8 cellular contexts compared by ENCODE assay signal in the genomic region with DNA sequence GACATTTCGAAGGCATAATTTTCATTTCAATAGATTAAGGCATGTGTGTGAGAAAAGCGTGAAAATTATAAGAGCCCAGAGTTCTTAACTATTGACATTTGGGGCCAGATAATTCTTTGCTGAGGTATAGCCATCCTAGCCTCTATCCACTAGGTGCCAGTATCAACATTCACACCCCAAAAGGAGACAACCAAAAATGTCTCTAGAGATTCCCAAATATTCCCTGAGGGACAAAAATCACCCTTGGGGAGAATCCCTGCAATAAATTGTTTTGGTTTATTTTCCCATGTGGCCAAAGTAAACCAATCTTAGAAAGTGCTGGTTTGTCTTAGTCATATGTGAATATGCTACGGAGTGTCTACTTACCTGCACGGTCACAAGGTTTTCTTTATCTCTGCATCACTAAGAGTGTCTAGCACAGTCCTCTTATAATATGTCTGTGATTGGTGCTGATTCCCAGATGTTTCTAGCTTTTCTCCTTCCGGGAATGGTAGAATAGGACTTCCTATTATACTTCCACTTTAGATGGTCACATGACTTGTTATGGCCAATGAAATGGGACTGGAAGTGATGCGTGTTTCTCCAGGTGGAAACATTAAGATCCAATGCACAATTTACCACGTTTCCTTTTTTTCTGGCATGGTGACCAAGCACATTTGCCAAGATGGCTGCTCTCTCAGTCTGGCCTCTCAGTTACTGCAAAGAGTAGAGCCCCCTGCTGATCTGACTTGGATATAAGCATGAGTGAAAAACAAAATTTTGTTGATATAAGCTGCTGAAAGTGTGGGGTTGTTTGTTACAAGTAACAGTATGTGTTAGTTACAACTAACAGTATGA. TPM values are rescaled to one million over a fixed set of nuclear protein-coding genes. Genes with fewer than 3 reads are reported as not detected.
A peak's percentile ranks its signal among the peaks of the same experiment; 100 is the strongest.
DNase-seq lines count a peak whose midpoint lies in the region; ATAC-seq, FAIRE-seq and TF ChIP-seq lines count a peak whose summit lies in the region.

No MANE protein-coding gene starts in this region.

- intact Hi-C loops in kidney (cut with DNase I): no loop called here

- no peak overlapping the region for H3K4me2 ChIP-seq in DND-41 (ENCODE audit: insufficient read depth, low read length)

- no peaks in the 10 kb centered on the region for H3K27me3 Mint-ChIP-seq in stimulated activated memory B cell treated with anti-CD40 and anti-IgM and Interleukin-4, amounts not matched to agents 10 μg/mL and 1 μg/mL and 100 μg/mL, for 72 hours

- H3K4me1 Mint-ChIP-seq in stimulated activated memory B cell treated with anti-CD40 and anti-IgM and Interleukin-4, amounts not matched to agents 10 μg/mL and 1 μg/mL and 100 μg/mL, for 72 hours: no peaks in the 10 kb centered on the region

- H3K9me3 Mint-ChIP-seq in stimulated activated memory B cell treated with anti-CD40 and anti-IgM and Interleukin-4, amounts not matched to agents 10 μg/mL and 1 μg/mL and 100 μg/mL, for 72 hours: no peaks in the 10 kb centered on the region

- H3K36me3 ChIP-seq in DND-41 (ENCODE audit: insufficient read depth, low read length): no peaks in the 10 kb centered on the region
- H3K36me3 ChIP-seq in kidney (ENCODE audit: control insufficient read depth in 1 of 2, insufficient read depth in 2 of 2, low read length in 2 of 2): no peaks in the 10 kb centered on the region

- peak overlapping the region; percentile 86 for H3K4me3 Mint-ChIP-seq in stimulated activated memory B cell treated with anti-CD40 and anti-IgM and Interleukin-4, amounts not matched to agents 10 μg/mL and 1 μg/mL and 100 μg/mL, for 72 hours

- peak; percentile 30 for TF ChIP-seq CTCF in DND-41 (IDR thresholded peaks at IDR 0.05; ENCODE audit: borderline replicate concordance, extremely low read depth, low read length, poor library complexity, severe bottlenecking)
- TF ChIP-seq CTCF in VCaP (conservative IDR thresholded peaks at IDR 0.05): peak; percentile 44
- no peak for TF ChIP-seq CTCF in kidney (IDR thresholded peaks at IDR 0.05; ENCODE audit: borderline replicate concordance, extremely low read depth, insufficient read depth)

- DNase-seq in DND-41: no peak
- no peak for DNase-seq in NOMO-1 (lab: John Stamatoyannopoulos, UW; ENCODE audit: unreplicated experiment in 2 of 2)
- no peak for DNase-seq in kidney
- DNase-seq in stimulated activated CD8-positive, alpha-beta memory T cell treated with anti-CD3 and anti-CD28 coated beads, Interleukin-4, amount 100 ng/mL, for 48 hours: no peak

- no peak for FAIRE-seq in kidney (lab: Jason Lieb, UNC)

- no peak overlapping the region; the same call in 1 of the 2 replicates for H2AFZ ChIP-seq in DND-41 (ENCODE audit: low read depth, low read length)

- no peaks in the 10 kb centered on the region for H3K27me3 ChIP-seq in DND-41 (ENCODE audit: insufficient read depth, low read length, poor library complexity)

- H3K79me2 ChIP-seq in DND-41 (ENCODE audit: insufficient read depth, low read length): no peaks in the 10 kb centered on the region

- H3K4me3 ChIP-seq in DND-41 (ENCODE audit: low read depth in 1 of 2, low read length in 2 of 2): no peak overlapping the region
- no peak overlapping the region for H3K4me3 ChIP-seq in kidney (ENCODE audit: low read length in 2 of 2)

- H3K4me1 ChIP-seq in DND-41 (ENCODE audit: insufficient read depth, low read length): no peaks in the 10 kb centered on the region
- H3K4me1 ChIP-seq in kidney (ENCODE audit: control insufficient read depth in 1 of 2, insufficient read depth in 1 of 2, low read depth in 1 of 2, low read length in 2 of 2): no peaks in the 10 kb centered on the region

- H4K20me1 ChIP-seq in DND-41 (ENCODE audit: insufficient read depth, low read length): no peaks in the 10 kb centered on the region

- peak overlapping the region; percentile 91 for H3K27ac Mint-ChIP-seq in stimulated activated memory B cell treated with anti-CD40 and anti-IgM and Interleukin-4, amounts not matched to agents 10 μg/mL and 1 μg/mL and 100 μg/mL, for 72 hours

- no peaks in the 10 kb centered on the region for H3K36me3 Mint-ChIP-seq in stimulated activated memory B cell treated with anti-CD40 and anti-IgM and Interleukin-4, amounts not matched to agents 10 μg/mL and 1 μg/mL and 100 μg/mL, for 72 hours

- H3K9me3 ChIP-seq in DND-41 (ENCODE audit: insufficient read depth, low read length, severe bottlenecking) (no peaks in the 10 kb centered on the region), kidney (ENCODE audit: control insufficient read depth in 1 of 2, low read length in 2 of 2) (no peaks in the 10 kb centered on the region)

- ATAC-seq in DND-41 (ENCODE audit: insufficient read depth, low read depth) (0 out of 3 replicates have a peak, but pooled peaks have one; percentile 44), GM19328 (IDR thresholded peaks at IDR 0.05; ENCODE audit: unreplicated experiment) (peak; percentile 76), HG03175 (IDR thresholded peaks at IDR 0.05; ENCODE audit: unreplicated experiment) (peak; percentile 80)
- peak; percentile 81 for ATAC-seq in stimulated activated memory B cell treated with anti-CD40 and anti-IgM and Interleukin-4, amounts not matched to agents 10 μg/mL and 1 μg/mL and 100 μg/mL, for 72 hours

- H3K9ac ChIP-seq in DND-41 (ENCODE audit: low read depth, low read length) (no peak overlapping the region), kidney (ENCODE audit: low read length in 2 of 2) (no peak overlapping the region)

- no peak overlapping the region for H3K27ac ChIP-seq in DND-41 (ENCODE audit: low read length)
- H3K27ac ChIP-seq in VCaP: no peak overlapping the region
- H3K27ac ChIP-seq in kidney (ENCODE audit: low read depth in 2 of 2, low read length in 2 of 2): no peak overlapping the region

RNA-seq across cellular contexts. Expression of a gene that starts 8.0 kb away (rescaled TPM):
- total RNA-seq in kidney: 1.8 TPM
- polyA plus RNA-seq in kidney (ENCODE audit: insufficient read depth, low read depth, low replicate concordance): 0.43 TPM
